ENCODE assay signal across 1 cellular context in the genomic region with DNA sequence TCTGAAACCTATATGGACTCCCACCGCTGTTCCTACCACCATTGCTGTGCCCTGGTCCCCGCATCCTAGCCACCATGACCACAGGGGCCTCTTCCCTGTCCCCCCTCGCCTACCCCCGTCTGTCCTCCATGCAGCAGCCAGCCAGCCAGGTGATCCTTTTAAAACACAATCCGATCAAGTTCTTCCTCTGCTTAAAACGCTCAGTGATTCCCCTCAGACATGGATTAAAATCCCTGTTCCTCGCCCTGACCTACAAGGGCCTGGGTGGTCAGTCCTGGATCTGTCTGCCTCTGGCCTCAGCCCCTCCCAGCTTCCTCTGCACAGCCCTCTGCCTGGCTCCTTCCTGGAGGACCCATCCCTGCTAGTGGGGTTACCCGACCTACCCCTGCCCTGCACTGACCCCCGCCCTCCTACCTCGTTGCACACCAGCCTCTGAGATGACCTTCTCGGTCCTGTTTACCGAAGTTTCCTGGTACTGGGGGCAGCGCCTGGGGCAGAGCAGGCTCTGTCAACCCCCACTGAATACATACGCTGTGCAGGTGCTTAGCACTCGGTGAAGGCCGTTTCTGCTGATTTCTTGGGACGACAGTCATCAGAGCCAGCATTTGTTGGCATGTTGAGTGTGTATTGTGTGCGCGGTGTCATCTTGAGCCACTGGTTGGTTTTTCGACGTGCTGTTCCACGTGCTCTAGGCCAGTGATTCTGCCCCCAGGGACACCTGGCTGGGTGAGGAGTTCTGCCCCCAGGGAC.
TF ChIP-seq lines count a peak whose summit lies in the region.

No MANE protein-coding gene starts in this region.

TF ChIP-seq in HepG2, 621 proteins besides CTCF, POLR2A, EP300 and RAD21 (continued from another document):
- TF ChIP-seq ZNF614 (CRISPR knock-in tag; IDR thresholded peaks at IDR 0.05; ENCODE audit: borderline replicate concordance) (no peak), HOXA5 (CRISPR knock-in tag; IDR thresholded peaks at IDR 0.05) (no peak), POLR2AphosphoS5 (IDR thresholded peaks at IDR 0.05; ENCODE audit: low read depth, low read length) (peak; percentile 39), YEATS2 (CRISPR knock-in tag; IDR thresholded peaks at IDR 0.05; ENCODE audit: borderline replicate concordance) (no peak), AGO2 (optimal IDR thresholded peaks at IDR 0.05; ENCODE audit: low read depth, low read length) (peak; percentile 93), NONO (IDR thresholded peaks at IDR 0.05) (no peak), NONO (CRISPR knock-in tag; conservative IDR thresholded peaks at IDR 0.05) (peak; percentile 16; the same call in 1 of the 2 replicates), ZNF557 (CRISPR knock-in tag; IDR thresholded peaks at IDR 0.05) (no peak), ZNF567 (CRISPR knock-in tag; IDR thresholded peaks at IDR 0.05; ENCODE audit: borderline replicate concordance) (no peak), ZNF782 (CRISPR knock-in tag; IDR thresholded peaks at IDR 0.05; ENCODE audit: borderline replicate concordance) (no peak), SP140L (CRISPR knock-in tag; IDR thresholded peaks at IDR 0.05; ENCODE audit: borderline replicate concordance) (no peak), MAFK (conservative IDR thresholded peaks at IDR 0.05 in 1 of 2, IDR thresholded peaks at IDR 0.05 in 1 of 2; ENCODE audit: low read length in 2 of 2) (no peak), SALL2 (CRISPR knock-in tag; IDR thresholded peaks at IDR 0.05) (no peak), ZNF232 (CRISPR knock-in tag; IDR thresholded peaks at IDR 0.05; ENCODE audit: borderline replicate concordance) (no peak), ONECUT2 (CRISPR knock-in tag; IDR thresholded peaks at IDR 0.05) (no peak), ZNF34 (CRISPR knock-in tag; IDR thresholded peaks at IDR 0.05; ENCODE audit: borderline replicate concordance) (no peak), DMAP1 (CRISPR knock-in tag; IDR thresholded peaks at IDR 0.05) (no peak), RBAK (CRISPR knock-in tag; IDR thresholded peaks at IDR 0.05) (no peak), CBX1 (IDR thresholded peaks at IDR 0.05; ENCODE audit: low read depth) (no peak)
- TF ChIP-seq, protein P1, sequence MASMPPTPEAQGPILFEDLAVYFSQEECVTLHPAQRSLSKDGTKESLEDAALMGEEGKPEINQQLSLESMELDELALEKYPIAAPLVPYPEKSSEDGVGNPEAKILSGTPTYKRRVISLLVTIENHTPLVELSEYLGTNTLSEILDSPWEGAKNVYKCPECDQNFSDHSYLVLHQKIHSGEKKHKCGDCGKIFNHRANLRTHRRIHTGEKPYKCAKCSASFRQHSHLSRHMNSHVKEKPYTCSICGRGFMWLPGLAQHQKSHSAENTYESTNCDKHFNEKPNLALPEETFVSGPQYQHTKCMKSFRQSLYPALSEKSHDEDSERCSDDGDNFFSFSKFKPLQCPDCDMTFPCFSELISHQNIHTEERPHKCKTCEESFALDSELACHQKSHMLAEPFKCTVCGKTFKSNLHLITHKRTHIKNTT (CRISPR knock-in tag; IDR thresholded peaks at IDR 0.05) = no peak
- TF ChIP-seq, protein P2, sequence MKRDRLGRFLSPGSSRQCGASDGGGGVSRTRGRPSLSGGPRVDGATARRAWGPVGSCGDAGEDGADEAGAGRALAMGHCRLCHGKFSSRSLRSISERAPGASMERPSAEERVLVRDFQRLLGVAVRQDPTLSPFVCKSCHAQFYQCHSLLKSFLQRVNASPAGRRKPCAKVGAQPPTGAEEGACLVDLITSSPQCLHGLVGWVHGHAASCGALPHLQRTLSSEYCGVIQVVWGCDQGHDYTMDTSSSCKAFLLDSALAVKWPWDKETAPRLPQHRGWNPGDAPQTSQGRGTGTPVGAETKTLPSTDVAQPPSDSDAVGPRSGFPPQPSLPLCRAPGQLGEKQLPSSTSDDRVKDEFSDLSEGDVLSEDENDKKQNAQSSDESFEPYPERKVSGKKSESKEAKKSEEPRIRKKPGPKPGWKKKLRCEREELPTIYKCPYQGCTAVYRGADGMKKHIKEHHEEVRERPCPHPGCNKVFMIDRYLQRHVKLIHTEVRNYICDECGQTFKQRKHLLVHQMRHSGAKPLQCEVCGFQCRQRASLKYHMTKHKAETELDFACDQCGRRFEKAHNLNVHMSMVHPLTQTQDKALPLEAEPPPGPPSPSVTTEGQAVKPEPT (CRISPR knock-in tag; IDR thresholded peaks at IDR 0.05; ENCODE audit: low read depth) = no peak
TF ChIP-seq in HepG2: peak in this region for 7.
